Comparison of ENCODE assay signal across 10 cellular contexts in the genomic region with DNA sequence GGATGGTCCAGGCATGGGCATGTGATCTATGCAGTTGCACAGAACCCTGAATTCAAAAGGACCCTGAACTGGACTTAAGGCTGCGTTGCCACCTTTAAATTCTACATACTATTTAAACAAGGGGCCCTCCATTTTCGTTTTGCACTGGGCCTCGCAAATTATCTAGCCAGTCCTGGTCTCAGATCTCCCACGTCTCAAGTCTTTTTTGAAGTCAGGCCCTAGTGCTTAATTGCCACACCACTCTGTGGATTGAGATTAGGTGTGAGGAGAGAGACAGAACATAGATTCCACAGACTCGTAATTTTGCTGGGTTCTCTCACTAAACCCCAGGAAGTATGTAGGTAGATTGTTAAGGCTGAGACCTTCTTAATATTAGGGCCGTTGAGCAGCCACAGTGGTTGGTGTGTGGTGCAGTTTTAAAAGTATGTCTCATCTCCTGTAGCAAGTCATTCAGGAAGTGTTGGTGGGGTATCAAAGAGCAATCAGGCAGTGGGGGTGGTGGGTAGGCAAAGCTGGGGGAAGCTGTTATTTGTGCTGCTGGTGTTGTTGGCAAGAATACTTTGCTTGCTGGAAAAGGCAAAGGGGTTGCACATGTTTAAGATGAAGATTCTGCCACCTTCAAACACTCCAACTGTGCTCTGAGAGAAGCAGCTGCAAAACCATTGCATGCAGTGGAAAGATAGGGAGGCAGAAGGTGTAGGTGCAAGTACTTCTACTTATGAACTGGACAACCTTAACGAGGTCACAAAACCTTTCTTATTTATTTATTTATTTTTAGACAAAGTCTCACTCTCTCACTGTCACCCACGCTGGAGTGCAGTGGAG. TPM values are rescaled to one million over a fixed set of nuclear protein-coding genes. Genes with fewer than 3 reads are reported as not detected.
A peak's percentile ranks its signal among the peaks of the same experiment; 100 is the strongest.
DNase-seq lines count a peak whose midpoint lies in the region; ATAC-seq and TF ChIP-seq lines count a peak whose summit lies in the region.
"Had no signal": no experiment of that assay in that cellular context is flagged by ENCODE, and none has a peak within 500 bp of the region (broad histone marks: within the 10 kb centered on the region; RNA-seq: fewer than 3 reads in every experiment).

No MANE protein-coding gene starts in this region.

- H2BK12ac ChIP-seq in trophoblast cell (ENCODE audit: low read length): no peak overlapping the region

- H3K4me3 ChIP-seq in BLaER1 (no peak overlapping the region), Loucy (ENCODE audit: low read length, poor library complexity, severe bottlenecking) (peak overlapping the region; percentile 48), trophoblast cell (ENCODE audit: low read depth, low read length) (no peak overlapping the region), neural progenitor cell (no peak overlapping the region)

- no peak overlapping the region for H4K12ac ChIP-seq in trophoblast cell (ENCODE audit: low read depth, low read length)

- no peak overlapping the region for H4K91ac ChIP-seq in trophoblast cell (ENCODE audit: low read depth, low read length)

- H2AK5ac ChIP-seq in trophoblast cell (ENCODE audit: low read length): no peak overlapping the region

- H3K9ac ChIP-seq in BLaER1 (peak overlapping the region; percentile 17; the same call in 1 of the 2 replicates), Loucy (ENCODE audit: low read depth, low read length, poor library complexity, severe bottlenecking) (peak overlapping the region; percentile 54), trophoblast cell (ENCODE audit: low read length) (no peak overlapping the region), neural progenitor cell (no peak overlapping the region)

- H3K4ac ChIP-seq in trophoblast cell (ENCODE audit: low read depth, low read length): no peak overlapping the region

- H3K9me3 ChIP-seq in BLaER1: peaks cover 22% of the 10 kb centered on the region
- H3K9me3 ChIP-seq in Loucy (ENCODE audit: insufficient read depth, low read depth, low read length): no peaks in the 10 kb centered on the region; the same call in 1 of the 2 replicates
- H3K9me3 ChIP-seq in trophoblast cell (ENCODE audit: insufficient read depth, low read depth, low read length): no peaks in the 10 kb centered on the region
- H3K9me3 ChIP-seq in neural progenitor cell (ENCODE audit: low read depth): no peaks in the 10 kb centered on the region

- no peaks in the 10 kb centered on the region for H3K79me1 ChIP-seq in trophoblast cell (ENCODE audit: low read length)

- no peak overlapping the region for H3K23ac ChIP-seq in trophoblast cell (ENCODE audit: low read length)

- H3K18ac ChIP-seq in trophoblast cell (ENCODE audit: low read length): no peak overlapping the region

- H2BK5ac ChIP-seq in trophoblast cell (ENCODE audit: low read depth, low read length, poor library complexity): no peak overlapping the region

- no CpG with 5 or more reads among the region's 8 CpGs for WGBS in trophoblast cell (ENCODE audit: extremely low coverage, insufficient coverage, insufficient read length)

- ATAC-seq in natural killer cell treated with Interleukin-12 subunit alpha and Interleukin-12 subunit beta and Interleukin-15 and Interleukin-18, amount 100 ng/mL, for 72 hours: peak; percentile 82 to 96
- ATAC-seq in GM19328 (IDR thresholded peaks at IDR 0.05; ENCODE audit: unreplicated experiment) (no peak), GM21447 (IDR thresholded peaks at IDR 0.05; ENCODE audit: unreplicated experiment) (no peak)

- peaks cover 6% of the 10 kb centered on the region; the same call in 1 of the 2 replicates for H3K36me3 ChIP-seq in BLaER1
- no peaks in the 10 kb centered on the region for H3K36me3 ChIP-seq in Loucy (ENCODE audit: insufficient read depth, low read length)
- H3K36me3 ChIP-seq in trophoblast cell (ENCODE audit: control insufficient read depth in 1 of 2, insufficient read depth in 2 of 2, low read length in 2 of 2): no peaks in the 10 kb centered on the region
- H3K36me3 ChIP-seq in neural progenitor cell: no peaks in the 10 kb centered on the region

- H3K4me3 Mint-ChIP-seq in natural killer cell treated with Interleukin-12 subunit alpha and Interleukin-12 subunit beta and Interleukin-15 and Interleukin-18, amount 100 ng/mL, for 72 hours: peak overlapping the region; percentile 82
- H3K4me3 Mint-ChIP-seq in neural progenitor cell: no peak overlapping the region
- H3K4me3 Mint-ChIP-seq: neural crest cell had no signal

- H3K4me2 ChIP-seq in BLaER1 (peak overlapping the region; percentile 83), Loucy (ENCODE audit: low read depth, low read length, poor library complexity, severe bottlenecking) (peak overlapping the region; percentile 67), trophoblast cell (ENCODE audit: low read length) (no peak overlapping the region), neural progenitor cell (no peak overlapping the region)

- H3K27me3 Mint-ChIP-seq in natural killer cell treated with Interleukin-12 subunit alpha and Interleukin-12 subunit beta and Interleukin-15 and Interleukin-18, amount 100 ng/mL, for 72 hours: no peaks in the 10 kb centered on the region
- H3K27me3 Mint-ChIP-seq in neural progenitor cell (ENCODE audit: insufficient read depth, low read depth): no peaks in the 10 kb centered on the region

- H4K20me1 ChIP-seq in BLaER1 (no peaks in the 10 kb centered on the region), Loucy (ENCODE audit: insufficient read depth, low read length, poor library complexity, severe bottlenecking) (no peaks in the 10 kb centered on the region), neural progenitor cell (ENCODE audit: low read depth) (no peaks in the 10 kb centered on the region)

- peak; percentile 40 for DNase-seq in activated T-cell treated with anti-CD3 and anti-CD28 coated beads for 1 hour (ENCODE audit: low read depth)
- DNase-seq in natural killer cell treated with Interleukin-12 subunit alpha and Interleukin-12 subunit beta and Interleukin-15 and Interleukin-18, amount 100 ng/mL, for 72 hours (ENCODE audit: low spot score): no peak
- DNase-seq in trophoblast cell: no peak
- no peak for DNase-seq in neural progenitor cell (ENCODE audit: low spot score)
- DNase-seq: NCI-H524 had no signal

- H3K27ac Mint-ChIP-seq in natural killer cell treated with Interleukin-12 subunit alpha and Interleukin-12 subunit beta and Interleukin-15 and Interleukin-18, amount 100 ng/mL, for 72 hours: peak overlapping the region; percentile 92 to 94
- no peak overlapping the region for H3K27ac Mint-ChIP-seq in neural progenitor cell

- H3K14ac ChIP-seq in trophoblast cell (ENCODE audit: low read length): no peak overlapping the region

- H3K79me2 ChIP-seq in Loucy (ENCODE audit: insufficient read depth, low read length): 0 out of 2 replicates have a peak, but pooled peaks cover 5% of the 10 kb centered on the region
- H3K79me2 ChIP-seq in trophoblast cell (ENCODE audit: control insufficient read depth, insufficient read depth, low read length, poor library complexity): no peaks in the 10 kb centered on the region
- H3K79me2 ChIP-seq in neural progenitor cell (ENCODE audit: low read depth): no peaks in the 10 kb centered on the region

- peak overlapping the region; percentile 81 for H3K27ac ChIP-seq in BLaER1
- H3K27ac ChIP-seq in trophoblast cell (ENCODE audit: low read depth, low read length): no peak overlapping the region
- no peak overlapping the region for H3K27ac ChIP-seq in neural progenitor cell

- H4K8ac ChIP-seq in trophoblast cell (ENCODE audit: low read depth, low read length): no peak overlapping the region

- H2BK120ac ChIP-seq in trophoblast cell (ENCODE audit: insufficient read depth, low read length, poor library complexity): no peak overlapping the region

- no peak overlapping the region for H2AFZ ChIP-seq in Loucy (ENCODE audit: low read length)
- no peak overlapping the region for H2AFZ ChIP-seq in trophoblast cell (ENCODE audit: insufficient read depth, low read length, poor library complexity)
- H2AFZ ChIP-seq in neural progenitor cell (replicated peaks): no peak overlapping the region

- TF ChIP-seq CTCF in Loucy (conservative IDR thresholded peaks at IDR 0.05; ENCODE audit: low read length) (no peak), neural progenitor cell (IDR thresholded peaks at IDR 0.05) (no peak)

- peaks cover 19% of the 10 kb centered on the region for H3K36me3 Mint-ChIP-seq in natural killer cell treated with Interleukin-12 subunit alpha and Interleukin-12 subunit beta and Interleukin-15 and Interleukin-18, amount 100 ng/mL, for 72 hours
- no peaks in the 10 kb centered on the region for H3K36me3 Mint-ChIP-seq in neural progenitor cell

- peaks cover 3% of the 10 kb centered on the region; the same call in 1 of the 2 replicates for H3F3A ChIP-seq in Loucy (ENCODE audit: low read depth)
- H3F3A ChIP-seq in neural progenitor cell (ENCODE audit: low read depth): no peaks in the 10 kb centered on the region

- H3K9me3 Mint-ChIP-seq in natural killer cell treated with Interleukin-12 subunit alpha and Interleukin-12 subunit beta and Interleukin-15 and Interleukin-18, amount 100 ng/mL, for 72 hours: peaks cover 11% of the 10 kb centered on the region
- H3K9me3 Mint-ChIP-seq in neural progenitor cell: peaks cover 3% of the 10 kb centered on the region
- H3K9me3 Mint-ChIP-seq: neural crest cell had no signal

- H3K4me1 Mint-ChIP-seq in natural killer cell treated with Interleukin-12 subunit alpha and Interleukin-12 subunit beta and Interleukin-15 and Interleukin-18, amount 100 ng/mL, for 72 hours (ENCODE audit: low read depth in 2 of 2): peaks cover 39 to 71% of the 10 kb centered on the region in 2 donors
- H3K4me1 Mint-ChIP-seq in neural progenitor cell: no peaks in the 10 kb centered on the region
- H3K4me1 Mint-ChIP-seq: neural crest cell had no signal

- H3K4me1 ChIP-seq in BLaER1 (peaks cover 59% of the 10 kb centered on the region), Loucy (ENCODE audit: insufficient read depth, low read length, poor library complexity, severe bottlenecking) (peaks cover 60% of the 10 kb centered on the region), trophoblast cell (ENCODE audit: control insufficient read depth in 1 of 2, insufficient read depth in 2 of 2, low read length in 2 of 2) (no peaks in the 10 kb centered on the region), neural progenitor cell (no peaks in the 10 kb centered on the region)

- H3K9me2 ChIP-seq in Loucy (replicated peaks; ENCODE audit: low read depth, low read length): no peaks in the 10 kb centered on the region

- no peaks in the 10 kb centered on the region for H3K27me3 ChIP-seq in BLaER1
- peaks cover 44% of the 10 kb centered on the region for H3K27me3 ChIP-seq in Loucy (ENCODE audit: insufficient read depth, low read length, poor library complexity, severe bottlenecking)
- no peaks in the 10 kb centered on the region for H3K27me3 ChIP-seq in trophoblast cell (ENCODE audit: insufficient read depth, low read length)
- no peaks in the 10 kb centered on the region for H3K27me3 ChIP-seq in neural progenitor cell

RNA-seq across cellular contexts. Expression of a gene that starts 11.2 kb away (rescaled TPM):
- total RNA-seq in natural killer cell treated with Interleukin-12 subunit alpha and Interleukin-12 subunit beta and Interleukin-15 and Interleukin-18, amount 100 ng/mL, for 72 hours: 10 to 100 TPM in 1 of 2 donors, 1 to 10 TPM in 1; 3.8 to 13.4 TPM
- not detected in 2 replicates for polyA plus RNA-seq in trophoblast cell (2013)
- total RNA-seq in neural progenitor cell (ENCODE audit: low replicate concordance): not detected in 2 replicates
- total RNA-seq: neural crest cell had no signal

RNA-seq across cellular contexts. Expression of a gene that starts 45.0 kb away (rescaled TPM):
- total RNA-seq in natural killer cell treated with Interleukin-12 subunit alpha and Interleukin-12 subunit beta and Interleukin-15 and Interleukin-18, amount 100 ng/mL, for 72 hours: 10 to 100 TPM; 10.9 to 17.7 TPM
- polyA plus RNA-seq in trophoblast cell (2013): not detected in 2 replicates
- total RNA-seq in neural progenitor cell (ENCODE audit: low replicate concordance): not detected in 2 replicates
- total RNA-seq: neural crest cell had no signal

Comparison
In these comparisons a context has a peak if more than half of its experiments do, and no peak if none do; other contexts are left out.
1. H3K4me2 ChIP-seq: peak in BLaER1 (single experiment) and Loucy (single experiment); none in trophoblast cell (single experiment) and neural progenitor cell (single experiment).
2. H3K9ac ChIP-seq: peak in BLaER1 (single experiment) and Loucy (single experiment); none in trophoblast cell (single experiment) and neural progenitor cell (single experiment).
3. ATAC-seq: peak in natural killer cell treated with Interleukin-12 subunit alpha and Interleukin-12 subunit beta and Interleukin-15 and Interleukin-18, amount 100 ng/mL, for 72 hours (2 of 2); none in GM19328 (single experiment) and GM21447 (single experiment).
4. RNA of a gene that starts 45.0 kb away (total RNA-seq): 10.9 to 17.7 TPM in natural killer cell treated with Interleukin-12 subunit alpha and Interleukin-12 subunit beta and Interleukin-15 and Interleukin-18, amount 100 ng/mL, for 72 hours; not detected in neural progenitor cell; every median in the first group is over 10 times any median in the second.